Comparison of ENCODE assay signal across 10 cellular contexts in the genomic region with DNA sequence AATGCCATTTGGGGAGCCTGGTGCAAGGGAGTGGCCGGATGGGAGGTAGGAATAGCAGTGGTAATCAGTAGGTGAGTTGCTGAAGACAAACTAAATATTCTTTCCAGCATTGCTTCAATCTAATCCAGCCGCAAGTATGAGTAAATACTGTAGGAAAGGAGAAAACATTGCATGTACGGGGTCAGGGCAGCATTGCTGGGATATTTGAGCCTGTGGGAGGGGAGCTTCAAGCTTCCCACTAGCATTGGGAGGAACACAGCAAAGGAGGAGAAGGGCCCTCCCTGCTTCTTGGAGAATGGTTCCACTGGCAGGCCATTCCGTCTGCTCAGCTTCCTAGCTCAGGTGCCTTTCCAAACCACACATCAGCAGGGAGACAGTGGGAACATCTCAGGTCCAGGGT. TPM values are rescaled to one million over a fixed set of nuclear protein-coding genes. Genes with fewer than 3 reads are reported as not detected.
DNase-seq lines count a peak whose midpoint lies in the region; ATAC-seq and TF ChIP-seq lines count a peak whose summit lies in the region.
"Had no signal": no experiment of that assay in that cellular context is flagged by ENCODE, and none has a peak within 500 bp of the region (broad histone marks: within the 10 kb centered on the region; RNA-seq: fewer than 3 reads in every experiment).

No MANE protein-coding gene starts in this region.

- CTCF ChIA-PET in Caco-2 (lab: Charles Lee): interaction anchor here (0.9 kb wide), 1 partner anchor 11 kb away, joined by 3 read pairs; no protein-coding TSS in a partner anchor
- CTCF ChIA-PET in activated CD4-positive, alpha-beta memory T cell treated with anti-CD3 and anti-CD28 coated beads, Interleukin-2, amount 10 ng/mL, durations not matched to agents 7 days and 5 days (lab: Charles Lee): interaction anchor here (1.1 to 4.9 kb wide), 6 partner anchors 10 to 48 kb away, joined by 3 to 39 read pairs (median 8); partner anchors contain the start of gene CAPN2

- peaks cover 94% of the 10 kb centered on the region for H3K79me2 ChIP-seq in fibroblast of lung (ENCODE audit: control insufficient read depth, insufficient read depth, low read length)

- no peaks in the 10 kb centered on the region for H3K27me3 ChIP-seq in Caco-2 (replicated peaks; ENCODE audit: control insufficient read depth, insufficient read depth, low read length)
- H3K27me3 ChIP-seq in fibroblast of lung (ENCODE audit: control insufficient read depth, insufficient read depth, low read length): no peaks in the 10 kb centered on the region
- no peaks in the 10 kb centered on the region for H3K27me3 ChIP-seq in gastrocnemius medialis

- H3K27me3 Mint-ChIP-seq in Caco-2 (ENCODE audit: insufficient read depth, unreplicated experiment): no peaks in the 10 kb centered on the region
- H3K27me3 Mint-ChIP-seq in activated CD4-positive, alpha-beta memory T cell treated with anti-CD3 and anti-CD28 coated beads, Interleukin-2, amount 10 ng/mL, durations not matched to agents 7 days and 5 days: no peaks in the 10 kb centered on the region
- no peaks in the 10 kb centered on the region for H3K27me3 Mint-ChIP-seq in activated T-cell treated with anti-CD3 and anti-CD28 coated beads, Interleukin-2, amount 50 U/mL, for 72 hours (ENCODE audit: low read depth)

- no TSS peak for BruUV-seq in Caco-2 (replicated peaks; lab: Mats Ljungman, UMichigan)

- peak overlapping the region; percentile 74 for H3K27ac Mint-ChIP-seq in Caco-2 (ENCODE audit: unreplicated experiment)
- peak overlapping the region; percentile 89 for H3K27ac Mint-ChIP-seq in activated CD4-positive, alpha-beta memory T cell treated with anti-CD3 and anti-CD28 coated beads, Interleukin-2, amount 10 ng/mL, durations not matched to agents 7 days and 5 days
- no peak overlapping the region for H3K27ac Mint-ChIP-seq in activated T-cell treated with anti-CD3 and anti-CD28 coated beads, Interleukin-2, amount 50 U/mL, for 72 hours

- in situ Hi-C loops in gastrocnemius medialis (cut with MboI; ENCODE audit: low sequenced_read_pairs in 4 of 4): no loop called here

- no peak overlapping the region for H3K9ac ChIP-seq in fibroblast of lung (ENCODE audit: insufficient read depth, low read length)

- H3K27ac ChIP-seq in fibroblast of lung (ENCODE audit: insufficient read depth, low read length): peak overlapping the region; percentile 60
- peak overlapping the region in 3 of 4 donors; percentile 61 to 72 (median 65) for H3K27ac ChIP-seq in gastrocnemius medialis

- H3K4me1 ChIP-seq in Caco-2: peaks cover 29% of the 10 kb centered on the region
- H3K4me1 ChIP-seq in fibroblast of lung (ENCODE audit: control insufficient read depth, extremely low read depth, insufficient read depth, low read length): peaks cover 53% of the 10 kb centered on the region
- peaks cover 35 to 46% of the 10 kb centered on the region in 2 donors for H3K4me1 ChIP-seq in gastrocnemius medialis

- POLR2A ChIA-PET in Caco-2 (lab: Charles Lee): no interaction called here
- POLR2A ChIA-PET in activated CD4-positive, alpha-beta memory T cell treated with anti-CD3 and anti-CD28 coated beads, Interleukin-2, amount 10 ng/mL, durations not matched to agents 7 days and 5 days (lab: Charles Lee): interaction anchor here (1.2 to 6.9 kb wide), 5 partner anchors 11 to 118 kb away, joined by 3 to 59 read pairs (median 12); partner anchors contain the start of genes CAPN2 and TP53BP2

- H3K36me3 ChIP-seq in Caco-2 (ENCODE audit: control insufficient read depth, insufficient read depth, low read length): peaks cover 4% of the 10 kb centered on the region
- peaks cover 23% of the 10 kb centered on the region for H3K36me3 ChIP-seq in fibroblast of lung (ENCODE audit: control insufficient read depth, insufficient read depth, low read length)
- peaks cover 0 to 22% of the 10 kb centered on the region in 2 donors for H3K36me3 ChIP-seq in gastrocnemius medialis

- DNase-seq in Caco-2 (no peak), fibroblast of lung (ENCODE audit: low read depth in 2 of 2) (peak; percentile 49 to 85), gastrocnemius medialis (no peak), DMS53 treated with DMSO at 0.1 percent for 48 hours (lab: John Stamatoyannopoulos, UW; ENCODE audit: unreplicated experiment) (no peak), SKM-1 (lab: John Stamatoyannopoulos, UW; ENCODE audit: unreplicated experiment) (no peak), SHP77 (lab: John Stamatoyannopoulos, UW) (no peak)
- DNase-seq in activated CD4-positive, alpha-beta memory T cell treated with anti-CD3 and anti-CD28 coated beads, Interleukin-2, amount 10 ng/mL, durations not matched to agents 7 days and 5 days: no peak
- DNase-seq in activated T-cell treated with anti-CD3 and anti-CD28 coated beads, Interleukin-2, amount 50 U/mL, for 72 hours: no peak
- DNase-seq: NCI-H187 treated with DMSO at 0.1 percent for 48 hours had no signal

- peak overlapping the region; percentile 26 for H3K4me2 ChIP-seq in fibroblast of lung (ENCODE audit: extremely low read depth, insufficient read depth, low read length)

- H3K9me3 ChIP-seq in Caco-2 (no peaks in the 10 kb centered on the region), fibroblast of lung (ENCODE audit: control insufficient read depth, insufficient read depth, low read depth, low read length) (no peaks in the 10 kb centered on the region), gastrocnemius medialis (no peaks in the 10 kb centered on the region)
- H3K9me3 ChIP-seq: thoracic aorta had no signal

- no peaks in the 10 kb centered on the region for H4K20me1 ChIP-seq in fibroblast of lung (ENCODE audit: control insufficient read depth, extremely low read depth, insufficient read depth, low read length)

- no peak for TF ChIP-seq POLR2A in gastrocnemius medialis (IDR thresholded peaks at IDR 0.05)

- peaks cover 85% of the 10 kb centered on the region for H3K36me3 Mint-ChIP-seq in Caco-2 (ENCODE audit: insufficient read depth, unreplicated experiment)
- peaks cover 91% of the 10 kb centered on the region for H3K36me3 Mint-ChIP-seq in activated CD4-positive, alpha-beta memory T cell treated with anti-CD3 and anti-CD28 coated beads, Interleukin-2, amount 10 ng/mL, durations not matched to agents 7 days and 5 days (ENCODE audit: low read depth)
- peaks cover 3 to 9% of the 10 kb centered on the region in 2 donors for H3K36me3 Mint-ChIP-seq in activated T-cell treated with anti-CD3 and anti-CD28 coated beads, Interleukin-2, amount 50 U/mL, for 72 hours (ENCODE audit: insufficient read depth in 2 of 2)

- no peak overlapping the region for H3K4me3 Mint-ChIP-seq in Caco-2 (ENCODE audit: unreplicated experiment)
- H3K4me3 Mint-ChIP-seq in activated CD4-positive, alpha-beta memory T cell treated with anti-CD3 and anti-CD28 coated beads, Interleukin-2, amount 10 ng/mL, durations not matched to agents 7 days and 5 days: no peak overlapping the region
- no peak overlapping the region for H3K4me3 Mint-ChIP-seq in activated T-cell treated with anti-CD3 and anti-CD28 coated beads, Interleukin-2, amount 50 U/mL, for 72 hours

- no peak for ATAC-seq in gastrocnemius medialis
- ATAC-seq in activated T-cell treated with anti-CD3 and anti-CD28 coated beads, Interleukin-2, amount 50 U/mL, for 72 hours (replicated peaks in 1 of 2): no peak

- peaks cover 58% of the 10 kb centered on the region for H3K4me1 Mint-ChIP-seq in Caco-2 (ENCODE audit: low read depth, unreplicated experiment)
- H3K4me1 Mint-ChIP-seq in activated CD4-positive, alpha-beta memory T cell treated with anti-CD3 and anti-CD28 coated beads, Interleukin-2, amount 10 ng/mL, durations not matched to agents 7 days and 5 days: peaks cover 85% of the 10 kb centered on the region
- peaks cover 58% of the 10 kb centered on the region for H3K4me1 Mint-ChIP-seq in activated T-cell treated with anti-CD3 and anti-CD28 coated beads, Interleukin-2, amount 50 U/mL, for 72 hours (ENCODE audit: low read depth)

- no peak overlapping the region for H3K4me3 ChIP-seq in Caco-2 (ENCODE audit: low read depth, low read length)
- no peak overlapping the region for H3K4me3 ChIP-seq in fibroblast of lung (replicated peaks in 1 of 4; ENCODE audit: control extremely low read depth in 1 of 4, insufficient read depth in 1 of 4, low read depth in 3 of 4, low read length in 4 of 4)
- no peak overlapping the region for H3K4me3 ChIP-seq in gastrocnemius medialis
- H3K4me3 ChIP-seq: thoracic aorta had no signal

- H2AFZ ChIP-seq in fibroblast of lung (ENCODE audit: low read length): no peak overlapping the region

- H3K9me3 Mint-ChIP-seq in Caco-2 (ENCODE audit: unreplicated experiment): peaks cover 7% of the 10 kb centered on the region
- no peaks in the 10 kb centered on the region for H3K9me3 Mint-ChIP-seq in activated CD4-positive, alpha-beta memory T cell treated with anti-CD3 and anti-CD28 coated beads, Interleukin-2, amount 10 ng/mL, durations not matched to agents 7 days and 5 days
- H3K9me3 Mint-ChIP-seq in activated T-cell treated with anti-CD3 and anti-CD28 coated beads, Interleukin-2, amount 50 U/mL, for 72 hours: no peaks in the 10 kb centered on the region

- intact Hi-C loops in Caco-2 (cut with micrococcal nuclease; ENCODE audit: unreplicated experiment) (no loop called here), gastrocnemius medialis (cut with DNase I; ENCODE audit: low total_unique reads) (no loop called here)

- no peak for TF ChIP-seq CTCF in Caco-2 (IDR thresholded peaks at IDR 0.05; ENCODE audit: insufficient read depth in 1 of 2, low read depth in 1 of 2, low read length in 1 of 2, severe bottlenecking in 1 of 2, unreplicated experiment in 1 of 2)
- no peak for TF ChIP-seq CTCF in fibroblast of lung (conservative IDR thresholded peaks at IDR 0.05 in 1 of 2, IDR thresholded peaks at IDR 0.05 in 1 of 2; ENCODE audit: low read depth in 1 of 2, low read length in 2 of 2)
- TF ChIP-seq CTCF in gastrocnemius medialis (IDR thresholded peaks at IDR 0.05 in 4 of 5, conservative IDR thresholded peaks at IDR 0.05 in 1 of 5): no peak

RNA-seq across cellular contexts. Expression of gene CAPN2, which starts 15.2 kb away (rescaled TPM):
- total RNA-seq in Caco-2 (2022) (151 and 157 TPM in 2 replicates), fibroblast of lung (332 and 488 TPM in 2 replicates), gastrocnemius medialis (100 to 1,000 TPM in 2 of 4 donors, 10 to 100 TPM in 2; 42.6 to 141 (median 89.4) TPM)
- 100 to 1,000 TPM; 263 TPM for total RNA-seq in activated CD4-positive, alpha-beta memory T cell treated with anti-CD3 and anti-CD28 coated beads, Interleukin-2, amount 10 ng/mL, durations not matched to agents 7 days and 5 days
- 318 and 387 TPM in 2 replicates for polyA plus RNA-seq in fibroblast of lung
- polyA plus RNA-seq in fibroblast of lung (2012): 376 and 416 TPM in 2 replicates
- polyA minus RNA-seq in fibroblast of lung (ENCODE audit: low replicate concordance): 336 and 352 TPM in 2 replicates
- total RNA-seq in activated T-cell treated with anti-CD3 and anti-CD28 coated beads, Interleukin-2, amount 50 U/mL, for 72 hours: 10 to 100 TPM; 37.8 to 58.8 TPM

Comparison
In these comparisons a context has a peak if more than half of its experiments do, and no peak if none do; other contexts are left out.
1. DNase-seq: peak in fibroblast of lung (2 of 2); none in Caco-2 (0 of 2), activated CD4-positive, alpha-beta memory T cell treated with anti-CD3 and anti-CD28 coated beads, Interleukin-2, amount 10 ng/mL, durations not matched to agents 7 days and 5 days (single experiment), gastrocnemius medialis (0 of 2), activated T-cell treated with anti-CD3 and anti-CD28 coated beads, Interleukin-2, amount 50 U/mL, for 72 hours (0 of 2), DMS53 treated with DMSO at 0.1 percent for 48 hours (single experiment), SKM-1 (single experiment) and SHP77 (0 of 2).